ENCODE assay signal across 16 cellular contexts in the genomic region with DNA sequence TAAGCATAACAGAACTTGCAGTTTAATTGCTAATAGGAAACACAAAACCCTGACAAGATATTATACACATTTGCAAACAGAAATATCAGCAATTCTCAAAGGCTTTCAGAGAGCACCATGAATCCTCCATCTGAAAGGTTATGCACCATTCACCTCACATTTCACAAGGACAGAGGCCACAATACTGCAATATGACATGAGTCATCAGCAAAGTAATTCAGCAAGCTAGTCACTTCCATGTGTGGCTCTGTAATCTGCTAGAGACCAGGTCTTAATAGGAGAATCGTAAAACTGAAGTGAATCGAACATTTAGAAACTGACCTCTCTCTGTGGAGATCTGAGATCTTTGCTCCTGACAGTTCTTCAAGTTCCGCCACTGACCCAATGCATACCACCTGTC. TPM values are rescaled to one million over a fixed set of nuclear protein-coding genes. Genes with fewer than 3 reads are reported as not detected.
DNase-seq lines count a peak whose midpoint lies in the region; ATAC-seq, FAIRE-seq and TF ChIP-seq lines count a peak whose summit lies in the region.
"Had no signal": no experiment of that assay in that cellular context is flagged by ENCODE, and none has a peak within 500 bp of the region (broad histone marks: within the 10 kb centered on the region; RNA-seq: fewer than 3 reads in every experiment).

No MANE protein-coding gene starts in this region.

- WGBS in K562 (ENCODE audit: insufficient coverage, low coverage, missing lambda C conversion rate): 95% methylated on average over 3 of the region's 3 CpGs

- in situ Hi-C loops in K562 (cut with MboI): no loop called here

- FAIRE-seq in K562 (lab: Jason Lieb, UNC): no peak

- TF ChIP-seq POLR2A in K562 (conservative IDR thresholded peaks at IDR 0.05): no peak

- TF ChIP-seq CTCF in K562 (IDR thresholded peaks at IDR 0.05 in 2 of 3, conservative IDR thresholded peaks at IDR 0.05 in 1 of 3; ENCODE audit: insufficient read depth in 2 of 3, low read depth in 1 of 3, low read length in 3 of 3) (no peak), mucosa of descending colon (IDR thresholded peaks at IDR 0.05) (no peak)

- intact Hi-C loops in K562 (cut with micrococcal nuclease) (no loop called here), mucosa of descending colon (cut with DNase I, micrococcal nuclease) (no loop called here)

- CTCF ChIA-PET in K562 (lab: Yijun Ruan, JAX; ENCODE audit: low intra/inter-chr PET ratio): no interaction called here

- H3K9me1 ChIP-seq in K562 (ENCODE audit: control insufficient read depth, insufficient read depth, low read length): no peaks in the 10 kb centered on the region

- H3K4me1 ChIP-seq in K562 (replicated peaks in 1 of 2; ENCODE audit: control insufficient read depth in 2 of 2, insufficient read depth in 2 of 2, low read length in 2 of 2): no peaks in the 10 kb centered on the region
- no peaks in the 10 kb centered on the region for H3K4me1 ChIP-seq in mucosa of descending colon (ENCODE audit: low read depth)

- no peak; the same call in 2 of the 3 replicates for ATAC-seq in K562
- peak; percentile 32 for ATAC-seq in mucosa of descending colon
- ATAC-seq in HG03354 (IDR thresholded peaks at IDR 0.05; ENCODE audit: poor library complexity, severe bottlenecking, unreplicated experiment): no peak
- ATAC-seq: CD8-positive, alpha-beta T cell had no signal

- H3K79me2 ChIP-seq in K562 (ENCODE audit: control insufficient read depth, insufficient read depth, low read length): peaks cover 5% of the 10 kb centered on the region; the same call in 2 of the 3 replicates

- no peak overlapping the region for H3K4me2 ChIP-seq in K562 (ENCODE audit: insufficient read depth, low read length)

- no peak overlapping the region for H2AFZ ChIP-seq in K562 (ENCODE audit: low read depth, low read length)

- peak; percentile 81 for DNase-seq in ELR (ENCODE audit: low read depth)
- peak; percentile 59 for DNase-seq in M059J (ENCODE audit: low read depth)
- DNase-seq in K562 (ENCODE audit: extremely low read depth in 1 of 4, low spot score in 3 of 4): no peak
- DNase-seq in mucosa of descending colon: no peak
- DNase-seq in foreskin melanocyte: no peak
- no peak for DNase-seq in GDM1 (lab: John Stamatoyannopoulos, UW)
- DNase-seq: activated CD4-positive, alpha-beta T cell treated with anti-CD3 and anti-CD28 coated beads, Interleukin-2, amount 50 U/mL, for 1 hour; activated naive CD8-positive, alpha-beta T cell treated with anti-CD3 and anti-CD28 coated beads, Interleukin-2, amount 10 ng/mL, durations not matched to agents 7 days and 5 days; CD8-positive, alpha-beta T cell; DND-41; GOT3; NCI-H1092 treated with DMSO at 0.1 percent for 48 hours; NCI-H2171 treated with DMSO at 0.1 percent for 48 hours; nephron progenitor cell; T-helper 9 cell had no signal

- H3K9me3 ChIP-seq in K562 (replicated peaks; ENCODE audit: control insufficient read depth, insufficient read depth, low read depth, low read length) (no peaks in the 10 kb centered on the region), mucosa of descending colon (no peaks in the 10 kb centered on the region)

- H3K9ac ChIP-seq in K562 (ENCODE audit: insufficient read depth in 1 of 2, low read depth in 2 of 2, low read length in 2 of 2): no peak overlapping the region

- no peak for TF ChIP-seq RAD21 in K562 (CRISPR knock-in tag; conservative IDR thresholded peaks at IDR 0.05 in 1 of 2, IDR thresholded peaks at IDR 0.05 in 1 of 2)

- H3K27me3 ChIP-seq in K562 (ENCODE audit: control insufficient read depth in 2 of 2, insufficient read depth in 2 of 2, low read length in 2 of 2): no peaks in the 10 kb centered on the region

- BruUV-seq in K562 (replicated peaks; lab: Mats Ljungman, UMichigan): no TSS peak

- no peaks in the 10 kb centered on the region for H4K20me1 ChIP-seq in K562 (replicated peaks; ENCODE audit: control insufficient read depth, insufficient read depth, low read length)

- H3K36me3 ChIP-seq in K562 (ENCODE audit: control insufficient read depth, insufficient read depth, low read length) (peaks cover 98% of the 10 kb centered on the region), mucosa of descending colon (ENCODE audit: low read depth) (peaks cover 5% of the 10 kb centered on the region)

- no peak overlapping the region for H3K4me3 ChIP-seq in K562
- H3K4me3 ChIP-seq in mucosa of descending colon: no peak overlapping the region

- POLR2A ChIA-PET in K562 (lab: Yijun Ruan, JAX): interaction anchor here (0.6 to 5.5 kb wide), 3 partner anchors 12 to 31 kb away, joined by 4 to 51 read pairs (median 8); no protein-coding TSS in a partner anchor

- no peak overlapping the region for H3K27ac ChIP-seq in K562 (ENCODE audit: extremely low read depth, low read depth, low read length)

- TF ChIP-seq EP300 in K562 (IDR thresholded peaks at IDR 0.05; ENCODE audit: low read length): no peak

TF ChIP-seq in K562, 482 proteins besides CTCF, POLR2A, EP300 and RAD21:
- TF ChIP-seq MYNN (IDR thresholded peaks at IDR 0.05) (no peak), MYNN (CRISPR knock-in tag; IDR thresholded peaks at IDR 0.05) (no peak), FOSL1 (tag; conservative IDR thresholded peaks at IDR 0.05) (0 out of 2 replicates have a peak, but pooled peaks have one; percentile 16)

RNA-seq across cellular contexts. Expression of a gene that starts 28.3 kb away (rescaled TPM):
- 104 and 151 TPM in 2 replicates for total RNA-seq in M059J (2014; rRNA removed; shearing (Covaris generic))
- total RNA-seq in K562 (2011; cell fraction: chromatin; rRNA removed; ENCODE audit: low replicate concordance): 589 and 1,257 TPM in 2 replicates
- total RNA-seq in K562 (2011; cell fraction: nucleolus; rRNA removed): 269 and 325 TPM in 2 replicates
- 485 and 488 TPM in 2 replicates for total RNA-seq in K562 (2011; cell fraction: nucleoplasm; rRNA removed)
- total RNA-seq in K562 (2014; rRNA removed): 240 and 256 TPM in 2 replicates
- total RNA-seq in K562 (2014; rRNA removed; fragmentation: Illumina TruSeq; extraction: Trizol): 371 and 390 TPM in 2 replicates
- total RNA-seq in K562 (2015; rRNA removed; fragmentation: Illumina TruSeq; extraction: Trizol): 254 and 275 TPM in 2 replicates
- 216 and 234 TPM in 2 replicates for total RNA-seq in K562 (2021)
- polyA plus RNA-seq in K562 (2011; rRNA removed): 124 and 133 TPM in 2 replicates
- 58.9 and 89.2 TPM in 2 replicates for polyA plus RNA-seq in K562 (2011; cell fraction: cytosol; rRNA removed)
- 252 and 325 TPM in 2 replicates for polyA plus RNA-seq in K562 (2011; cell fraction: nucleus; rRNA removed)
- 128 and 282 TPM in 2 replicates for polyA plus RNA-seq in K562 (2012)
- polyA plus RNA-seq in K562 (2014; fragmentation: Illumina TruSeq; extraction: Trizol): 228 and 249 TPM in 2 replicates
- 100 to 1,000 TPM; 119 to 224 TPM for polyA plus RNA-seq in K562 (2014; fragmentation: Nextera tagmentation; extraction: Ambion mirVana)
- 147 and 158 TPM in 2 replicates for polyA plus RNA-seq in K562 (2014; rRNA removed)
- 380 and 416 TPM in 2 replicates for polyA minus RNA-seq in K562 (2011; rRNA and poly(A)+ RNA removed)
- polyA minus RNA-seq in K562 (2011; cell fraction: cytosol; rRNA and poly(A)+ RNA removed): 143 and 185 TPM in 2 replicates
- 154 and 311 TPM in 2 replicates for polyA minus RNA-seq in K562 (2011; cell fraction: nucleus; rRNA and poly(A)+ RNA removed)
- total RNA-seq in mucosa of descending colon: 10 to 100 TPM; 46.0 to 57.9 (median 57.8) TPM

RNA-seq across cellular contexts. Expression of a gene that starts 60.0 kb away (rescaled TPM):
- 18.5 and 26.1 TPM in 2 replicates for total RNA-seq in M059J (2014; rRNA removed; shearing (Covaris generic))
- 88.1 and 253 TPM in 2 replicates for total RNA-seq in K562 (2011; cell fraction: chromatin; rRNA removed; ENCODE audit: low replicate concordance)
- 39.0 and 50.7 TPM in 2 replicates for total RNA-seq in K562 (2011; cell fraction: nucleolus; rRNA removed)
- 86.3 and 124 TPM in 2 replicates for total RNA-seq in K562 (2011; cell fraction: nucleoplasm; rRNA removed)
- total RNA-seq in K562 (2014; rRNA removed): 46.9 and 51.3 TPM in 2 replicates
- 57.1 and 64.7 TPM in 2 replicates for total RNA-seq in K562 (2014; rRNA removed; fragmentation: Illumina TruSeq; extraction: Trizol)
- total RNA-seq in K562 (2015; rRNA removed; fragmentation: Illumina TruSeq; extraction: Trizol): 57.4 and 64.8 TPM in 2 replicates
- 51.5 and 55.0 TPM in 2 replicates for total RNA-seq in K562 (2021)
- polyA plus RNA-seq in K562 (2011; rRNA removed): 41.3 and 51.9 TPM in 2 replicates
- 7.6 and 12.9 TPM in 2 replicates for polyA plus RNA-seq in K562 (2011; cell fraction: cytosol; rRNA removed)
- 76.6 and 92.6 TPM in 2 replicates for polyA plus RNA-seq in K562 (2011; cell fraction: nucleus; rRNA removed)
- 31.0 and 43.3 TPM in 2 replicates for polyA plus RNA-seq in K562 (2012)
- 66.0 and 88.8 TPM in 2 replicates for polyA plus RNA-seq in K562 (2014; fragmentation: Illumina TruSeq; extraction: Trizol)
- 10 to 100 TPM; 83.4 to 91.5 TPM for polyA plus RNA-seq in K562 (2014; fragmentation: Nextera tagmentation; extraction: Ambion mirVana)
- 58.7 and 62.5 TPM in 2 replicates for polyA plus RNA-seq in K562 (2014; rRNA removed)
- 122 and 141 TPM in 2 replicates for polyA minus RNA-seq in K562 (2011; rRNA and poly(A)+ RNA removed)
- polyA minus RNA-seq in K562 (2011; cell fraction: cytosol; rRNA and poly(A)+ RNA removed): 22.0 and 31.9 TPM in 2 replicates
- 63.4 and 103 TPM in 2 replicates for polyA minus RNA-seq in K562 (2011; cell fraction: nucleus; rRNA and poly(A)+ RNA removed)
- 10 to 100 TPM; 25.6 to 31.1 (median 25.8) TPM for total RNA-seq in mucosa of descending colon

Comparison
In these comparisons a context has a peak if more than half of its experiments do, and no peak if none do; other contexts are left out.
1. DNase-seq: peak in ELR (single experiment) and M059J (single experiment); none in K562 (0 of 4), mucosa of descending colon (0 of 3), foreskin melanocyte (single experiment) and GDM1 (single experiment).